17 cellular contexts compared by ENCODE assay signal in genomic region chr5:99706160-99706559, GRCh38.
A peak's percentile ranks its signal among the peaks of the same experiment; 100 is the strongest.
DNase-seq lines count a peak whose midpoint lies in the region; ATAC-seq and TF ChIP-seq lines count a peak whose summit lies in the region.
"Had no signal": no experiment of that assay in that cellular context is flagged by ENCODE, and none has a peak within 500 bp of the region (broad histone marks: within the 10 kb centered on the region; RNA-seq: fewer than 3 reads in every experiment).

No MANE protein-coding gene starts in this region.

- intact Hi-C loops in cardiac septum (cut with DNase I) (no loop called here), left ventricle myocardium inferior (cut with micrococcal nuclease) (no loop called here), posterior vena cava (cut with DNase I) (no loop called here)

- H3K4me1 ChIP-seq in left ventricle myocardium inferior: no peaks in the 10 kb centered on the region
- H3K4me1 ChIP-seq: BLaER1 treated with 17β-estradiol and CSF1 and Interleukin-3, amounts not matched to agents 10 nM and 100 nM had no signal

- TF ChIP-seq CTCF in left ventricle myocardium inferior (IDR thresholded peaks at IDR 0.05; ENCODE audit: borderline replicate concordance): no peak
- no peak for TF ChIP-seq CTCF in WERI-Rb-1 (IDR thresholded peaks at IDR 0.05; ENCODE audit: low read depth, low read length)

- H3K9me3 ChIP-seq in left ventricle myocardium inferior (replicated peaks) (peaks cover 5% of the 10 kb centered on the region), WERI-Rb-1 (ENCODE audit: severe bottlenecking) (no peaks in the 10 kb centered on the region)

- H3K27me3 Mint-ChIP-seq in stimulated activated memory B cell treated with anti-CD40 and anti-IgM and Interleukin-4, amounts not matched to agents 10 μg/mL and 1 μg/mL and 100 μg/mL, for 72 hours: no peaks in the 10 kb centered on the region
- H3K27me3 Mint-ChIP-seq: B cell had no signal

- H3K27ac ChIP-seq in left ventricle myocardium inferior (replicated peaks) (no peak overlapping the region), WERI-Rb-1 (no peak overlapping the region)
- H3K27ac ChIP-seq: BLaER1 treated with 17β-estradiol and CSF1 and Interleukin-3, amounts not matched to agents 10 nM and 100 nM had no signal

- no peaks in the 10 kb centered on the region for H3K4me1 Mint-ChIP-seq in stimulated activated memory B cell treated with anti-CD40 and anti-IgM and Interleukin-4, amounts not matched to agents 10 μg/mL and 1 μg/mL and 100 μg/mL, for 72 hours
- H3K4me1 Mint-ChIP-seq: B cell had no signal

- no peaks in the 10 kb centered on the region for H3K36me3 Mint-ChIP-seq in stimulated activated memory B cell treated with anti-CD40 and anti-IgM and Interleukin-4, amounts not matched to agents 10 μg/mL and 1 μg/mL and 100 μg/mL, for 72 hours
- H3K36me3 Mint-ChIP-seq: CD8-positive, alpha-beta T cell had no signal

- DNase-seq in cardiac septum (ENCODE audit: low spot score) (peak; percentile 61), left ventricle myocardium inferior (no peak), posterior vena cava (ENCODE audit: low spot score) (peak; percentile 59), WERI-Rb-1 (no peak), DMS114 treated with DMSO at 0.1 percent for 48 hours (lab: John Stamatoyannopoulos, UW; ENCODE audit: unreplicated experiment) (no peak)
- DNase-seq: Calu3; CD8-positive, alpha-beta T cell; DMS53; DND-41; EL; GOT3; H7 had no signal

- peak; percentile 27 for ATAC-seq in stimulated activated memory B cell treated with anti-CD40 and anti-IgM and Interleukin-4, amounts not matched to agents 10 μg/mL and 1 μg/mL and 100 μg/mL, for 72 hours
- no peak for ATAC-seq in HG03354 (IDR thresholded peaks at IDR 0.05; ENCODE audit: poor library complexity, severe bottlenecking, unreplicated experiment)
- ATAC-seq: CD8-positive, alpha-beta T cell; GM12878 had no signal

- H3K4me3 Mint-ChIP-seq in stimulated activated memory B cell treated with anti-CD40 and anti-IgM and Interleukin-4, amounts not matched to agents 10 μg/mL and 1 μg/mL and 100 μg/mL, for 72 hours: no peak overlapping the region
- H3K4me3 Mint-ChIP-seq: B cell; CD8-positive, alpha-beta T cell had no signal

- no peak overlapping the region for H3K27ac Mint-ChIP-seq in stimulated activated memory B cell treated with anti-CD40 and anti-IgM and Interleukin-4, amounts not matched to agents 10 μg/mL and 1 μg/mL and 100 μg/mL, for 72 hours
- H3K27ac Mint-ChIP-seq: B cell; CD8-positive, alpha-beta T cell had no signal

- H3K27me3 ChIP-seq in left ventricle myocardium inferior (ENCODE audit: low read depth) (no peaks in the 10 kb centered on the region), WERI-Rb-1 (ENCODE audit: insufficient read depth, low read depth, severe bottlenecking) (no peaks in the 10 kb centered on the region)
- H3K27me3 ChIP-seq: BLaER1 treated with 17β-estradiol and CSF1 and Interleukin-3, amounts not matched to agents 10 nM and 100 nM had no signal

- no peak overlapping the region for H3K4me3 ChIP-seq in left ventricle myocardium inferior
- H3K4me3 ChIP-seq in WERI-Rb-1 (ENCODE audit: low read depth, low read length): no peak overlapping the region
- H3K4me3 ChIP-seq: BLaER1 treated with 17β-estradiol and CSF1 and Interleukin-3, amounts not matched to agents 10 nM and 100 nM; GM12878 had no signal

- peaks cover 7% of the 10 kb centered on the region for H3K9me3 Mint-ChIP-seq in stimulated activated memory B cell treated with anti-CD40 and anti-IgM and Interleukin-4, amounts not matched to agents 10 μg/mL and 1 μg/mL and 100 μg/mL, for 72 hours
- H3K9me3 Mint-ChIP-seq: CD8-positive, alpha-beta T cell had no signal

- H3K36me3 ChIP-seq in left ventricle myocardium inferior (no peaks in the 10 kb centered on the region), WERI-Rb-1 (no peaks in the 10 kb centered on the region)
- H3K36me3 ChIP-seq: BLaER1 treated with 17β-estradiol and CSF1 and Interleukin-3, amounts not matched to agents 10 nM and 100 nM had no signal

Comparison
In these comparisons a context has a peak if more than half of its experiments do, and no peak if none do; other contexts are left out.
1. DNase-seq: peak in cardiac septum (single experiment) and posterior vena cava (single experiment); none in left ventricle myocardium inferior (single experiment), WERI-Rb-1 (single experiment) and DMS114 treated with DMSO at 0.1 percent for 48 hours (single experiment).